In the genomic region with DNA sequence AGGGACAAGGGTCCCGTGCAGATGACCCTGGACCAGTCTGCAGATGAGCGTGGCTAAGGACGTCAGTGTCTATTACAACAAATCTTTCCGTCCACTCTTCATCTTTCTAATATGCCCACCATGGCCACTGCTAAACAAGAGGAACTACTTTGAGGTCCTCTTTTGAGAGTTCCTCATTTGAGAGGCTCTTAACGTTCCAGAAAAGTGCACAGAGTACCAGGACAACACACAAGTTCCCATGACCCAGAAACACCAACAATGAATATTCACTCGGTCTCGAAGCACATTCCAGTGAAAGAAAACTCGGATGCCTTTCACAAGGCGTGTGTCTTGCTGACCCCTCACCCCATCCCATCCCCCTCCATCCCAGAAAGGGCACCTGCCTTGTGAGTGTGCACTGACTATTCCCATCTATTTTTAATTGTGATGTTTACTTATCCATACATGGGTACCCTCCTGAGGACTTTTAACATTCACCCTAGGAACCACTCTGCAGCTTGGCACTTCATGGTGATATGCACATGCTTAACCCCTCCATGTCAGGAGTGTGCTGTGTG, we compare ENCODE assay signal across 22 cellular contexts.
"Had no signal": no experiment of that assay in that cellular context is flagged by ENCODE, and none has a peak within 500 bp of the region (broad histone marks: within the 10 kb centered on the region; RNA-seq: fewer than 3 reads in every experiment).

No MANE protein-coding gene starts in this region.

- ATAC-seq: gastroesophageal sphincter; stimulated activated naive B cell treated with anti-CD40 and anti-IgM and Interleukin-4, amounts not matched to agents 10 μg/mL and 1 μg/mL and 100 μg/mL, for 72 hours; stimulated activated naive CD8-positive, alpha-beta T cell treated with anti-CD3 and anti-CD28 coated beads, Interleukin-15, amount 100 ng/mL, for 72 hours had no signal

- H3K4me3 Mint-ChIP-seq: dendritic cell treated with granulocyte-macrophage colony-stimulating factor and Interleukin-4, amounts not matched to agents 40 ng/mL and 50 ng/mL, for 4 days; immature natural killer cell; naive B cell; stimulated activated naive B cell treated with anti-CD40 and anti-IgM and Interleukin-4, amounts not matched to agents 10 μg/mL and 1 μg/mL and 100 μg/mL, for 72 hours; stimulated activated naive CD8-positive, alpha-beta T cell treated with anti-CD3 and anti-CD28 coated beads, Interleukin-15, amount 100 ng/mL, for 72 hours had no signal

- H3K36me3 Mint-ChIP-seq: immature natural killer cell; naive B cell; stimulated activated naive B cell treated with anti-CD40 and anti-IgM and Interleukin-4, amounts not matched to agents 10 μg/mL and 1 μg/mL and 100 μg/mL, for 72 hours had no signal

- H3K4me1 Mint-ChIP-seq: immature natural killer cell; naive B cell; stimulated activated naive B cell treated with anti-CD40 and anti-IgM and Interleukin-4, amounts not matched to agents 10 μg/mL and 1 μg/mL and 100 μg/mL, for 72 hours; stimulated activated naive CD8-positive, alpha-beta T cell treated with anti-CD3 and anti-CD28 coated beads, Interleukin-15, amount 100 ng/mL, for 72 hours had no signal

- H3K27ac Mint-ChIP-seq: dendritic cell treated with granulocyte-macrophage colony-stimulating factor and Interleukin-4, amounts not matched to agents 40 ng/mL and 50 ng/mL, for 4 days; immature natural killer cell; naive B cell; stimulated activated naive B cell treated with anti-CD40 and anti-IgM and Interleukin-4, amounts not matched to agents 10 μg/mL and 1 μg/mL and 100 μg/mL, for 72 hours had no signal

- H3K27me3 ChIP-seq: right atrium auricular region, sigmoid colon, testis, transverse colon had no signal

- DNase-seq: esophagus squamous epithelium; foreskin fibroblast; glutamatergic neuron; immature natural killer cell; left ventricle myocardium inferior; mesenchymal stem cell; naive B cell; sigmoid colon; stimulated activated CD4-positive, alpha-beta T cell treated with anti-CD3 and anti-CD28 coated beads, Interleukin-2, amount 100 ng/mL, for 24 hours; stimulated activated CD4-positive, alpha-beta T cell treated with anti-CD3 and anti-CD28 coated beads, Interleukin-4, amount 100 ng/mL, for 4 hours; stimulated activated naive B cell treated with anti-CD40 and anti-IgM and Interleukin-4, amounts not matched to agents 10 μg/mL and 1 μg/mL and 100 μg/mL, for 72 hours; stimulated activated naive CD8-positive, alpha-beta T cell treated with anti-CD3 and anti-CD28 coated beads, Interleukin-15, amount 100 ng/mL, for 72 hours; testis; transverse colon had no signal

- H3K36me3 ChIP-seq: esophagus squamous epithelium, gastroesophageal sphincter, left ventricle myocardium inferior, right atrium auricular region, sigmoid colon, transverse colon had no signal

- FAIRE-seq: colon, keratinocyte, urothelium cell line had no signal

- H3K9me3 Mint-ChIP-seq: dendritic cell treated with granulocyte-macrophage colony-stimulating factor and Interleukin-4, amounts not matched to agents 40 ng/mL and 50 ng/mL, for 4 days; immature natural killer cell; stimulated activated naive B cell treated with anti-CD40 and anti-IgM and Interleukin-4, amounts not matched to agents 10 μg/mL and 1 μg/mL and 100 μg/mL, for 72 hours; stimulated activated naive CD8-positive, alpha-beta T cell treated with anti-CD3 and anti-CD28 coated beads, Interleukin-15, amount 100 ng/mL, for 72 hours had no signal

- H3K4me3 ChIP-seq: esophagus squamous epithelium, gastroesophageal sphincter, left ventricle myocardium inferior, lung, right atrium auricular region, sigmoid colon, skin epidermis, testis, transverse colon had no signal
